In genomic region chr20:63672666-63673065, GRCh38 we compare ENCODE assay signal across 29 cellular contexts. TPM values are rescaled to one million over a fixed set of nuclear protein-coding genes. Genes with fewer than 3 reads are reported as not detected.
"Had no signal": no experiment of that assay in that cellular context is flagged by ENCODE, and none has a peak within 500 bp of the region (broad histone marks: within the 10 kb centered on the region; RNA-seq: fewer than 3 reads in every experiment).

No MANE protein-coding gene starts in this region.

- H3K27me3 Mint-ChIP-seq: activated B cell treated with CpG ODN at 0.5 μM for 24 hours; activated CD8-positive, alpha-beta T cell treated with anti-CD3 and anti-CD28 coated beads for 36 hours; activated naive CD8-positive, alpha-beta T cell; activated T-helper 17 cell treated with anti-CD3 and anti-CD28 coated beads, Interleukin-2, amount 50 U/mL, for 72 hours; central memory CD8-positive, alpha-beta T cell; dendritic cell treated with granulocyte-macrophage colony-stimulating factor and Interleukin-4, amounts not matched to agents 40 ng/mL and 50 ng/mL, for 4 days; T-helper 17 cell had no signal

- DNase-seq: activated B cell treated with CpG ODN at 0.5 μM for 24 hours; activated CD4-positive, alpha-beta T cell treated with anti-CD3 and anti-CD28 coated beads for 48 hours; activated CD4-positive, alpha-beta T cell treated with anti-CD3 and anti-CD28 coated beads, Interleukin-2, amount 50 U/mL, for 1 hour; activated CD4-positive, alpha-beta T cell treated with anti-CD3 and anti-CD28 coated beads, Interleukin-2, amount 50 U/mL, for 48 hours; activated CD8-positive, alpha-beta memory T cell treated with anti-CD3 and anti-CD28 coated beads for 24 hours; activated CD8-positive, alpha-beta T cell treated with anti-CD3 and anti-CD28 coated beads for 36 hours; activated effector memory CD4-positive, alpha-beta T cell treated with Interleukin-2 at 50 U/mL for 16 hours; activated naive CD4-positive, alpha-beta T cell treated with anti-CD3 and anti-CD28 coated beads, Interleukin-2, amount 50 U/mL, for 16 hours; activated T-cell treated with anti-CD3 and anti-CD28 coated beads, Interleukin-2, amount 50 U/mL, for 4 hours; amniotic stem cell; aorta; brain microvascular endothelial cell; dorsolateral prefrontal cortex; effector memory CD4-positive, alpha-beta T cell; endodermal cell; foreskin fibroblast; T-helper 1 cell; T-helper 17 cell; T1000; WERI-Rb-1 had no signal

- H3K27me3 ChIP-seq: brain microvascular endothelial cell, dorsolateral prefrontal cortex had no signal

- H3K4me1 Mint-ChIP-seq: activated B cell treated with CpG ODN at 0.5 μM for 24 hours; activated T-helper 17 cell treated with anti-CD3 and anti-CD28 coated beads, Interleukin-2, amount 50 U/mL, for 72 hours; central memory CD8-positive, alpha-beta T cell; endodermal cell had no signal

- H3K27ac Mint-ChIP-seq: activated B cell treated with CpG ODN at 0.5 μM for 24 hours; activated CD8-positive, alpha-beta T cell treated with anti-CD3 and anti-CD28 coated beads for 36 hours; activated naive CD8-positive, alpha-beta T cell; activated T-helper 17 cell treated with anti-CD3 and anti-CD28 coated beads, Interleukin-2, amount 50 U/mL, for 72 hours; dendritic cell treated with granulocyte-macrophage colony-stimulating factor and Interleukin-4, amounts not matched to agents 40 ng/mL and 50 ng/mL, for 4 days; T-helper 17 cell; T-helper 2 cell treated with Interferon-gamma antibody and Interleukin-4, amounts not matched to agents 5 μg/mL and 100 μg/mL, for 36 hours had no signal

- H3K9me3 Mint-ChIP-seq: activated B cell treated with CpG ODN at 0.5 μM for 24 hours; activated CD8-positive, alpha-beta T cell treated with anti-CD3 and anti-CD28 coated beads for 36 hours; activated T-cell treated with anti-CD3 and anti-CD28 coated beads, Interleukin-2, amount 50 U/mL, for 4 hours; activated T-helper 17 cell treated with anti-CD3 and anti-CD28 coated beads, Interleukin-2, amount 50 U/mL, for 72 hours; central memory CD8-positive, alpha-beta T cell; dendritic cell treated with granulocyte-macrophage colony-stimulating factor and Interleukin-4, amounts not matched to agents 40 ng/mL and 50 ng/mL, for 4 days; endodermal cell; T-helper 2 cell treated with Interferon-gamma antibody and Interleukin-4, amounts not matched to agents 5 μg/mL and 100 μg/mL, for 36 hours had no signal

- FAIRE-seq: bronchial epithelial cell, frontal cortex had no signal

- H3K4me3 Mint-ChIP-seq: activated B cell treated with CpG ODN at 0.5 μM for 24 hours; activated CD8-positive, alpha-beta T cell treated with anti-CD3 and anti-CD28 coated beads for 36 hours; activated naive CD8-positive, alpha-beta T cell; activated T-cell treated with anti-CD3 and anti-CD28 coated beads, Interleukin-2, amount 50 U/mL, for 4 hours; activated T-helper 17 cell treated with anti-CD3 and anti-CD28 coated beads, Interleukin-2, amount 50 U/mL, for 72 hours; central memory CD8-positive, alpha-beta T cell; dendritic cell treated with granulocyte-macrophage colony-stimulating factor and Interleukin-4, amounts not matched to agents 40 ng/mL and 50 ng/mL, for 4 days; endodermal cell; T-helper 17 cell; T-helper 2 cell treated with Interferon-gamma antibody and Interleukin-4, amounts not matched to agents 5 μg/mL and 100 μg/mL, for 36 hours had no signal

- H3K4me3 ChIP-seq: coronary artery, dorsolateral prefrontal cortex had no signal

- H3K27ac ChIP-seq: brain microvascular endothelial cell, coronary artery, dorsolateral prefrontal cortex, WERI-Rb-1 had no signal

RNA-seq across cellular contexts. Expression of gene STMN3, which starts 19.4 kb away (rescaled TPM):
- total RNA-seq: bronchial epithelial cell had no signal

RNA-seq across cellular contexts. Expression of gene TNFRSF6B, which starts 23.8 kb away (rescaled TPM):
- total RNA-seq: activated B cell treated with CpG ODN at 0.5 μM for 24 hours; activated CD8-positive, alpha-beta T cell treated with anti-CD3 and anti-CD28 coated beads for 36 hours; activated T-helper 17 cell treated with anti-CD3 and anti-CD28 coated beads, Interleukin-2, amount 50 U/mL, for 72 hours; cardiac septum; endodermal cell; frontal cortex; T-helper 17 cell had no signal
